Comparison of ENCODE assay signal across 16 cellular contexts in the genomic region with DNA sequence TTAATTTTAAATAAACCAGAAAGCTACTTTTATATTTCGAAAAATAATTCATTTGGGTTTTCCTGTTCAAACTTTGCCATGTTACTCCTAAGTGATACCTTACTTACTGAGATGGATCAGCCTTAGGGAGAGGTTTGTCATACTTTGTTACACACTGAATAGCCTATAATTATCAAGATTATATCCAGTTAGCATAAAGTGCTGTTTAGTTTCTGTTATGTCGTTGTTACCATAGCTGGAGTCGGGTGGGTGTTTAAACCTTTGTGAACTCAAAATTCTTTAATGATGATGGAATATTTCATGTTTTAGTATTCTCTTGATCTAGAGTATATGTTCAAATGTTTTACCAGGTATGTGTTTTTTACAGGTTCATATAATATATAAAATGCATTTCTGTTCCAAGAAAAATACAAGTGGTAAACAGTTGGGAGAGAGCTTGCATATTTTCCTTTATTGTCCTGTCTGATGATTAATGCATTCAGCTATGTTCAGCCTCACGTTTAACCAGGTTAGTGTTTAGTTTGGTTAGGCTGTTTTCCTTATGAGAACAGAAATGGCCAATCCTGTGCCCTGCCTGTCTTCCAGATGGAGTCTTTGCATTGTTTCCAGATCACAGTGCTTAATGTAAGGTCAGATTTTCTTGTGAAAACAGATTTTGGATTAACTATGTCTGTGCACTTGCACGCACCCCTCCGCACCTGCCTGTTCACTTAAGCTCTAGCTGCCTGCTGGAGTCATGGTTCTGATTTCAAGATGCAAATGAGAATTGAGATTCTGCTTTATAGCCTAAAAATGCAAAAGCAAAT.
DNase-seq lines count a peak whose midpoint lies in the region; ATAC-seq and TF ChIP-seq lines count a peak whose summit lies in the region.
"Had no signal": no experiment of that assay in that cellular context is flagged by ENCODE, and none has a peak within 500 bp of the region (broad histone marks: within the 10 kb centered on the region; RNA-seq: fewer than 3 reads in every experiment).

No MANE protein-coding gene starts in this region.

- H3K27ac Mint-ChIP-seq in stimulated activated naive B cell treated with anti-CD40 and anti-IgM and Interleukin-4, amounts not matched to agents 10 μg/mL and 1 μg/mL and 100 μg/mL, for 72 hours, result peak overlapping the region; percentile 25
- H3K27ac Mint-ChIP-seq: activated CD4-positive, alpha-beta memory T cell treated with anti-CD3 and anti-CD28 coated beads, Interleukin-2, amount 10 ng/mL, durations not matched to agents 7 days and 5 days; natural killer cell treated with Interleukin-12 subunit alpha and Interleukin-12 subunit beta and Interleukin-15 and Interleukin-18, amount 100 ng/mL, for 72 hours had no signal

- H3K27me3 Mint-ChIP-seq in stimulated activated naive B cell treated with anti-CD40 and anti-IgM and Interleukin-4, amounts not matched to agents 10 μg/mL and 1 μg/mL and 100 μg/mL, for 72 hours, result no peaks in the 10 kb centered on the region
- H3K27me3 Mint-ChIP-seq: activated CD4-positive, alpha-beta memory T cell treated with anti-CD3 and anti-CD28 coated beads, Interleukin-2, amount 10 ng/mL, durations not matched to agents 7 days and 5 days; natural killer cell treated with Interleukin-12 subunit alpha and Interleukin-12 subunit beta and Interleukin-15 and Interleukin-18, amount 100 ng/mL, for 72 hours had no signal

- no peaks in the 10 kb centered on the region for H3K9me3 Mint-ChIP-seq in stimulated activated naive B cell treated with anti-CD40 and anti-IgM and Interleukin-4, amounts not matched to agents 10 μg/mL and 1 μg/mL and 100 μg/mL, for 72 hours
- H3K9me3 Mint-ChIP-seq: activated CD4-positive, alpha-beta memory T cell treated with anti-CD3 and anti-CD28 coated beads, Interleukin-2, amount 10 ng/mL, durations not matched to agents 7 days and 5 days; natural killer cell treated with Interleukin-12 subunit alpha and Interleukin-12 subunit beta and Interleukin-15 and Interleukin-18, amount 100 ng/mL, for 72 hours had no signal

- ATAC-seq in SK-N-SH treated with all-trans-retinoic acid at 6 μM for 48 hours (peak; percentile 63), esophagus mucosa (peak; percentile 33), GM21447 (IDR thresholded peaks at IDR 0.05; ENCODE audit: unreplicated experiment) (no peak), HG02763 (IDR thresholded peaks at IDR 0.05; ENCODE audit: unreplicated experiment) (no peak)
- ATAC-seq in stimulated activated naive B cell treated with anti-CD40 and anti-IgM and Interleukin-4, amounts not matched to agents 10 μg/mL and 1 μg/mL and 100 μg/mL, for 72 hours (replicated peaks), result peak in 1 of 2 donors; percentile 57
- ATAC-seq: natural killer cell treated with Interleukin-12 subunit alpha and Interleukin-12 subunit beta and Interleukin-15 and Interleukin-18, amount 100 ng/mL, for 72 hours had no signal

- H3K36me3 Mint-ChIP-seq in stimulated activated naive B cell treated with anti-CD40 and anti-IgM and Interleukin-4, amounts not matched to agents 10 μg/mL and 1 μg/mL and 100 μg/mL, for 72 hours, result peaks cover 34 to 51% of the 10 kb centered on the region in 2 donors

- H3K4me1 Mint-ChIP-seq in stimulated activated naive B cell treated with anti-CD40 and anti-IgM and Interleukin-4, amounts not matched to agents 10 μg/mL and 1 μg/mL and 100 μg/mL, for 72 hours, result peaks cover 41 to 67% of the 10 kb centered on the region in 2 donors
- H3K4me1 Mint-ChIP-seq: activated CD4-positive, alpha-beta memory T cell treated with anti-CD3 and anti-CD28 coated beads, Interleukin-2, amount 10 ng/mL, durations not matched to agents 7 days and 5 days had no signal

- no peak overlapping the region for H3K4me3 Mint-ChIP-seq in stimulated activated naive B cell treated with anti-CD40 and anti-IgM and Interleukin-4, amounts not matched to agents 10 μg/mL and 1 μg/mL and 100 μg/mL, for 72 hours
- H3K4me3 Mint-ChIP-seq: activated CD4-positive, alpha-beta memory T cell treated with anti-CD3 and anti-CD28 coated beads, Interleukin-2, amount 10 ng/mL, durations not matched to agents 7 days and 5 days; natural killer cell treated with Interleukin-12 subunit alpha and Interleukin-12 subunit beta and Interleukin-15 and Interleukin-18, amount 100 ng/mL, for 72 hours had no signal

- DNase-seq in NCI-H82 (lab: John Stamatoyannopoulos, UW) (peak; percentile 23), NCI-H82 treated with DMSO at 0.1 percent for 48 hours (lab: John Stamatoyannopoulos, UW; ENCODE audit: unreplicated experiment) (no peak), C1 segment of cervical spinal cord (lab: John Stamatoyannopoulos, UW) (no peak)
- DNase-seq in stimulated activated naive B cell treated with anti-CD40 and anti-IgM and Interleukin-4, amounts not matched to agents 10 μg/mL and 1 μg/mL and 100 μg/mL, for 72 hours, result no peak
- DNase-seq: 8988T; activated CD4-positive, alpha-beta memory T cell treated with anti-CD3 and anti-CD28 coated beads, Interleukin-2, amount 10 ng/mL, durations not matched to agents 7 days and 5 days; Caco-2; NCI-H146; NCI-H774; stimulated activated CD4-positive, alpha-beta T cell treated with anti-CD3 and anti-CD28 coated beads, Interleukin-12 subunit alpha, Interleukin-12 subunit beta, amount 100 ng/mL, for 4 hours; transverse colon had no signal

TF ChIP-seq in SK-N-SH treated with all-trans-retinoic acid at 6 μM for 48 hours, 23 proteins besides CTCF, POLR2A, EP300 and RAD21:
- no peak for TF ChIP-seq ARNTL (CRISPR knock-in tag; IDR thresholded peaks at IDR 0.05; ENCODE audit: borderline replicate concordance, low read depth)
- TF ChIP-seq OSR1 (CRISPR knock-in tag; IDR thresholded peaks at IDR 0.05), result no peak
TF ChIP-seq in SK-N-SH treated with all-trans-retinoic acid at 6 μM for 48 hours: peak in this region for 0.

Comparison
In these comparisons a context has a peak if more than half of its experiments do, and no peak if none do; other contexts are left out.
1. ATAC-seq: peak in SK-N-SH treated with all-trans-retinoic acid at 6 μM for 48 hours (single experiment) and esophagus mucosa (single experiment); none in GM21447 (single experiment) and HG02763 (single experiment).